ENCODE assay signal across 19 cellular contexts in genomic region chr7:134130124-134130523, GRCh38. TPM values are rescaled to one million over a fixed set of nuclear protein-coding genes. Genes with fewer than 3 reads are reported as not detected.
A peak's percentile ranks its signal among the peaks of the same experiment; 100 is the strongest.
DNase-seq lines count a peak whose midpoint lies in the region; ATAC-seq and TF ChIP-seq lines count a peak whose summit lies in the region.
"Had no signal": no experiment of that assay in that cellular context is flagged by ENCODE, and none has a peak within 500 bp of the region (broad histone marks: within the 10 kb centered on the region; RNA-seq: fewer than 3 reads in every experiment).

No MANE protein-coding gene starts in this region.

- H3K4me3 ChIP-seq in GM23338 (peak overlapping the region; percentile 8), iPS-18a (ENCODE audit: low read length) (peak overlapping the region; percentile 39)
- H3K4me3 ChIP-seq: A549, SJSA1 had no signal

- H3K27ac ChIP-seq in GM23338 (ENCODE audit: low read depth), result peak overlapping the region; percentile 95
- H3K27ac ChIP-seq in iPS-18a (ENCODE audit: low read length), result peak overlapping the region; percentile 90
- no peak overlapping the region for H3K27ac ChIP-seq in substantia nigra (ENCODE audit: low read depth, low read length, poor library complexity, severe bottlenecking)
- H3K27ac ChIP-seq: A549, SJSA1 had no signal

- H3K4me2 ChIP-seq in GM23338, result peak overlapping the region; percentile 61
- H3K4me2 ChIP-seq: A549 had no signal

- POLR2A ChIA-PET in WTC11 (lab: Charles Lee), result interaction anchor here (1.1 kb wide), 1 partner anchor 186 kb away, joined by 10 read pairs; the partner anchor contains the start of gene SLC35B4

- H3K27me3 Mint-ChIP-seq in GM23338 (ENCODE audit: insufficient read depth, low read depth, poor library complexity), result peaks cover 10% of the 10 kb centered on the region
- H3K27me3 Mint-ChIP-seq in WTC11 (ENCODE audit: low read depth), result no peaks in the 10 kb centered on the region; the same call in 1 of the 2 replicates
- peaks cover 47% of the 10 kb centered on the region for H3K27me3 Mint-ChIP-seq in neural crest cell (ENCODE audit: low read depth)
- H3K27me3 Mint-ChIP-seq in effector memory CD8-positive, alpha-beta T cell, result peaks cover 50 to 58% of the 10 kb centered on the region in 2 donors

- peaks cover 55% of the 10 kb centered on the region for H3K4me1 ChIP-seq in GM23338 (ENCODE audit: insufficient read depth)
- H3K4me1 ChIP-seq in iPS-18a (ENCODE audit: control insufficient read depth, low read depth, low read length), result peaks cover 36% of the 10 kb centered on the region
- H3K4me1 ChIP-seq: SJSA1 had no signal

- peaks cover 12% of the 10 kb centered on the region; the same call in 1 of the 2 replicates for H3K79me2 ChIP-seq in GM23338 (replicated peaks; ENCODE audit: insufficient read depth)

- no peaks in the 10 kb centered on the region for H3K27me3 ChIP-seq in GM23338 (ENCODE audit: insufficient read depth)
- H3K27me3 ChIP-seq in iPS-18a (ENCODE audit: control insufficient read depth, insufficient read depth, low read length), result peaks cover 8% of the 10 kb centered on the region

- ATAC-seq in GM23338 (peak; percentile 64), WTC11 (peak; percentile 50)
- ATAC-seq in effector memory CD8-positive, alpha-beta T cell (replicated peaks), result no peak
- ATAC-seq: A549 had no signal

- CTCF ChIA-PET in WTC11 (lab: Charles Lee), result interaction anchor here (0.8 to 2.0 kb wide), 3 partner anchors 11 to 290 kb away, joined by 3 to 28 read pairs (median 6); no protein-coding TSS in a partner anchor

- H2AFZ ChIP-seq in GM23338, result no peak overlapping the region

- H3K36me3 ChIP-seq in GM23338 (ENCODE audit: insufficient read depth) (no peaks in the 10 kb centered on the region), iPS-18a (ENCODE audit: control insufficient read depth, low read depth, low read length) (no peaks in the 10 kb centered on the region)
- H3K36me3 ChIP-seq: SJSA1 had no signal

- peaks cover 24% of the 10 kb centered on the region for H3K36me3 Mint-ChIP-seq in GM23338 (ENCODE audit: low read depth)
- peaks cover 10% of the 10 kb centered on the region for H3K36me3 Mint-ChIP-seq in WTC11
- H3K36me3 Mint-ChIP-seq in neural crest cell (ENCODE audit: low read depth), result no peaks in the 10 kb centered on the region
- H3K36me3 Mint-ChIP-seq in effector memory CD8-positive, alpha-beta T cell (ENCODE audit: insufficient read depth), result no peaks in the 10 kb centered on the region

- peaks cover 7% of the 10 kb centered on the region; the same call in 2 of the 3 replicates for H3K9me3 Mint-ChIP-seq in GM23338
- H3K9me3 Mint-ChIP-seq in WTC11, result peaks cover 5% of the 10 kb centered on the region; the same call in 1 of the 2 replicates
- H3K9me3 Mint-ChIP-seq in neural crest cell, result no peaks in the 10 kb centered on the region
- H3K9me3 Mint-ChIP-seq in effector memory CD8-positive, alpha-beta T cell, result no peaks in the 10 kb centered on the region

- no peaks in the 10 kb centered on the region for H3F3A ChIP-seq in GM23338 (replicated peaks; ENCODE audit: low read depth)

- H3K4me1 Mint-ChIP-seq in GM23338 (peaks cover 49% of the 10 kb centered on the region), WTC11 (peaks cover 72% of the 10 kb centered on the region), neural crest cell (peaks cover 33% of the 10 kb centered on the region)
- H3K4me1 Mint-ChIP-seq in effector memory CD8-positive, alpha-beta T cell (ENCODE audit: low read depth in 2 of 2), result peaks cover 8 to 11% of the 10 kb centered on the region in 2 donors

- DNase-seq in GM23338 (ENCODE audit: low spot score) (peak; percentile 83), WTC11 (ENCODE audit: low spot score) (no peak), neural crest cell (ENCODE audit: low read depth, low spot score) (no peak), middle frontal gyrus (ENCODE audit: extremely low spot score, low spot score) (no peak), T1000 (lab: John Stamatoyannopoulos, UW) (no peak), substantia nigra (lab: John Stamatoyannopoulos, UW) (no peak)
- DNase-seq in effector memory CD8-positive, alpha-beta T cell, result no peak
- DNase-seq: C1 segment of cervical spinal cord, DMS 273 treated with DMSO at 0.1 percent for 48 hours, GF-D8, NCI-H1417, NCI-H1930, NCI-H2171 treated with DMSO at 0.1 percent for 48 hours, NCI-H446 treated with DMSO at 0.1 percent for 48 hours, NCI-H774 had no signal

- TF ChIP-seq CTCF in GM23338 (conservative IDR thresholded peaks at IDR 0.05; ENCODE audit: low read depth in 2 of 2), result no peak
- TF ChIP-seq CTCF in WTC11 (IDR thresholded peaks at IDR 0.05), result no peak
- no peak for TF ChIP-seq CTCF in neural crest cell (conservative IDR thresholded peaks at IDR 0.05)

- H3K4me3 Mint-ChIP-seq in GM23338, result peak overlapping the region; percentile 52
- H3K4me3 Mint-ChIP-seq in WTC11, result peak overlapping the region; percentile 31
- peak overlapping the region; percentile 66 for H3K4me3 Mint-ChIP-seq in neural crest cell
- H3K4me3 Mint-ChIP-seq in effector memory CD8-positive, alpha-beta T cell, result no peak overlapping the region

- no peaks in the 10 kb centered on the region for H3K9me3 ChIP-seq in iPS-18a (ENCODE audit: control insufficient read depth, low read depth, low read length)
- H3K9me3 ChIP-seq: A549, SJSA1 had no signal

- H3K27ac Mint-ChIP-seq in GM23338, result peak overlapping the region; percentile 97
- H3K27ac Mint-ChIP-seq in WTC11, result peak overlapping the region; percentile 98
- H3K27ac Mint-ChIP-seq in neural crest cell (ENCODE audit: unreplicated experiment), result no peak overlapping the region
- no peak overlapping the region for H3K27ac Mint-ChIP-seq in effector memory CD8-positive, alpha-beta T cell

- no peaks in the 10 kb centered on the region for H3K9me2 ChIP-seq in GM23338 (ENCODE audit: insufficient read depth)

- H3K9ac ChIP-seq in iPS-18a (ENCODE audit: low read length), result peak overlapping the region; percentile 18

- H4K20me1 ChIP-seq in GM23338 (replicated peaks; ENCODE audit: insufficient read depth), result no peaks in the 10 kb centered on the region

TF ChIP-seq in GM23338, 12 proteins besides CTCF, POLR2A, EP300 and RAD21 (continues in another document):
- TF ChIP-seq NANOG (IDR thresholded peaks at IDR 0.05; ENCODE audit: borderline replicate concordance), result peak; percentile 65; the same call in 1 of the 2 replicates
- no peak for TF ChIP-seq STAT1 (IDR thresholded peaks at IDR 0.05; ENCODE audit: unreplicated experiment)

TF ChIP-seq in WTC11, 78 proteins besides CTCF, POLR2A, EP300 and RAD21:
- TF ChIP-seq HMGA2 (CRISPR knock-in tag; IDR thresholded peaks at IDR 0.05), result no peak
- TF ChIP-seq ETV6 (CRISPR knock-in tag; IDR thresholded peaks at IDR 0.05), result peak; percentile 28; the same call in 1 of the 2 replicates

RNA-seq across cellular contexts. Expression of gene LRGUK, which starts 3.0 kb away (rescaled TPM):
- 3.8 and 7.1 TPM in 2 replicates for total RNA-seq in GM23338 (2014; rRNA removed; shearing (Covaris generic))
- 2.4 and 2.6 TPM in 2 replicates for polyA plus RNA-seq in GM23338 (2016; fragmentation: Nextera tagmentation; extraction: Ambion mirVana)
- total RNA-seq in WTC11 (2021), result 1.9 to 3.0 TPM (median 2.7 TPM) in 3 replicates
- total RNA-seq in neural crest cell, result 1.0 and 1.1 TPM in 2 replicates
- total RNA-seq: HT1080 had no signal

Comparison
In these comparisons a context has a peak if more than half of its experiments do, and no peak if none do; other contexts are left out.
1. H3K27ac Mint-ChIP-seq: peak in GM23338 (single experiment) and WTC11 (single experiment); none in neural crest cell (single experiment) and effector memory CD8-positive, alpha-beta T cell (0 of 2).
2. H3K4me3 Mint-ChIP-seq: peak in GM23338 (single experiment), WTC11 (single experiment) and neural crest cell (single experiment); none in effector memory CD8-positive, alpha-beta T cell (0 of 2).